Comparison of ENCODE assay signal across 9 cellular contexts in the genomic region with DNA sequence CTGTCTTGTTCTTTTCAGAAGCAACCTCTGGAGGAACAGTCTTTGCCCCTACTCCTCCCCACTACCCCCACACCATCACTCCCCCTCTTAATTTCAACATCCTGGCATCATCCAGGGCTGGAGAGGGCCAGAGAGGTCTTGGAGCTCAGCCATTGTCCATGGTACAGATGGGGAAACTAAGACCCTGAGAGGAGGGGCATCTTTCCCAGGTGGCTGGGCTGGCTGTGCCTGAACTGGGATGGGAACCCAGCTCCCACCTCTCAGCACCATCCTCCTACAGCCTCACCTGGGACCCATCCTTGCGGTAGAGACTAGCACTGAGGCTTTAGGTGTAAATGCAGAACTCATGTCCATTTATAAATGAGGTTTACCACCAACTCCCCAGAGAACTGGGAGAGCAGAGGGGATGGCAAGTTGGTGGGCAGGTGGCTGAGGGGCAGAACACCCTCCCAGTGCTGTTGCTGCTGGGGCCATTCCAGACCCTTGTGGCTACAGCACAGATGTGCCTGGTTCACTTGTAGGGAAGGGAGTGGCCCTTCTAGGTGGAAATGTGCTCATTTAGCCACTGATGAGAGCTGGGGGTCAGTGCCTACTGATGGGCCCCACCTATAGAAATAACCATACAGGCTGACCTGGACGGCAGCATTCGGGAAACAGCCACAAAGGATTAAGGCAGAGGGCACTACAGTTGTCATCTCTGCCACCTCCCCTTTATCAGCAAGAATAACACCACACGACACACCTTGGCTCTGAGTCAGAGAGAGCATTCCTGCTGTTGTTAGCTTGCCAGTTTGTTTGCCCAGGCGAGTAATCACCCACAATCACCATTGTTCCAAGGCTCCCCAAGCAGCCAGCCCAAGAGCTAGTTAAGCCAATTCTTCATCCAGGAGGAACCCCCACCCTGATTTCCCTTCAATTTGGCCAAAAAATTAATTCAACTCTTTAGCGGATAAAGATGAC. TPM values are rescaled to one million over a fixed set of nuclear protein-coding genes. Genes with fewer than 3 reads are reported as not detected.
DNase-seq lines count a peak whose midpoint lies in the region; ATAC-seq lines count a peak whose summit lies in the region.
"Had no signal": no experiment of that assay in that cellular context is flagged by ENCODE, and none has a peak within 500 bp of the region (broad histone marks: within the 10 kb centered on the region; RNA-seq: fewer than 3 reads in every experiment).

No MANE protein-coding gene starts in this region.

- peaks cover 35% of the 10 kb centered on the region for H3K79me2 ChIP-seq in GM23248 (ENCODE audit: insufficient read depth)

- intact Hi-C loops in Right ventricle myocardium superior (cut with DNase I), result no loop called here

- no peaks in the 10 kb centered on the region for H3K9me3 ChIP-seq in GM23248 (ENCODE audit: low read depth)

- H3F3A ChIP-seq in GM23248 (ENCODE audit: insufficient read depth), result peaks cover 16% of the 10 kb centered on the region; the same call in 1 of the 2 replicates

- no peaks in the 10 kb centered on the region for H3K36me3 ChIP-seq in GM23248 (ENCODE audit: low read depth)

- no peak overlapping the region for H3K4me3 ChIP-seq in GM23248
- peak overlapping the region; percentile 10 for H3K4me3 ChIP-seq in skeletal muscle cell (ENCODE audit: low read depth, low read length)

- H3K4me2 ChIP-seq in GM23248 (ENCODE audit: unreplicated experiment), result peak overlapping the region; percentile 40

- H3K9ac ChIP-seq in GM23248, result no peak overlapping the region

- peak; percentile 74 for DNase-seq in GM23248
- DNase-seq in RPMI7951 (ENCODE audit: low read depth), result peak; percentile 85
- DNase-seq in Right ventricle myocardium superior, result no peak
- DNase-seq in skeletal muscle cell (ENCODE audit: low read depth), result no peak
- DNase-seq in AG08396 (ENCODE audit: low spot score), result no peak
- DNase-seq in RPMI8226, result no peak
- DNase-seq: activated CD4-positive, alpha-beta T cell treated with anti-CD3 and anti-CD28 coated beads, Interleukin-2, amount 10 ng/mL, durations not matched to agents 24 days and 14 days had no signal

- H3K9me2 ChIP-seq in GM23248 (ENCODE audit: insufficient read depth), result no peaks in the 10 kb centered on the region

- peaks cover 20% of the 10 kb centered on the region for H3K4me1 ChIP-seq in GM23248 (ENCODE audit: insufficient read depth)

- ATAC-seq in Right ventricle myocardium superior (ENCODE audit: poor library complexity) (peak; percentile 71), GM18870 (IDR thresholded peaks at IDR 0.05; ENCODE audit: unreplicated experiment) (no peak), GM19455 (IDR thresholded peaks at IDR 0.05; ENCODE audit: unreplicated experiment) (no peak)

- 64 to 73% methylated on average over 6 of the region's 6 CpGs for WGBS in GM23248 (ENCODE audit: low coverage in 1 of 2, low lambda C conversion rate in 2 of 2, missing lambda C conversion rate in 2 of 2), 2 experiments

- no peaks in the 10 kb centered on the region for H3K27me3 ChIP-seq in GM23248 (replicated peaks; ENCODE audit: insufficient read depth)

- H3K27ac ChIP-seq in GM23248, result no peak overlapping the region

- in situ Hi-C loops in GM23248 (cut with MboI), result no loop called here

- H4K20me1 ChIP-seq in GM23248 (ENCODE audit: insufficient read depth), result no peaks in the 10 kb centered on the region

- no peak overlapping the region for H2AFZ ChIP-seq in GM23248

RNA-seq across cellular contexts. Expression of gene MLPH, which starts 2.1 kb away (rescaled TPM):
- total RNA-seq in GM23248 (2014; rRNA removed; shearing (Covaris generic)), result 4.7 and 8.1 TPM in 2 replicates
- 10.8 and 14.9 TPM in 2 replicates for polyA plus RNA-seq in GM23248 (2016; fragmentation: Nextera tagmentation; extraction: Ambion mirVana)
- total RNA-seq in RPMI7951 (2014; rRNA removed; shearing (Covaris generic)), result 121 and 159 TPM in 2 replicates
- 80.9 TPM for total RNA-seq in Right ventricle myocardium superior
- total RNA-seq: activated CD4-positive, alpha-beta T cell treated with anti-CD3 and anti-CD28 coated beads, Interleukin-2, amount 10 ng/mL, durations not matched to agents 24 days and 14 days had no signal

Comparison
In these comparisons a context has a peak if more than half of its experiments do, and no peak if none do; other contexts are left out.
1. DNase-seq: peak in GM23248 (single experiment) and RPMI7951 (single experiment); none in Right ventricle myocardium superior (single experiment), skeletal muscle cell (single experiment), AG08396 (single experiment) and RPMI8226 (single experiment).